ENCODE assay signal across 18 cellular contexts in genomic region chr9:10251490-10251889, GRCh38.
A peak's percentile ranks its signal among the peaks of the same experiment; 100 is the strongest.
DNase-seq lines count a peak whose midpoint lies in the region; TF ChIP-seq lines count a peak whose summit lies in the region.
"Had no signal": no experiment of that assay in that cellular context is flagged by ENCODE, and none has a peak within 500 bp of the region (broad histone marks: within the 10 kb centered on the region; RNA-seq: fewer than 3 reads in every experiment).

No MANE protein-coding gene starts in this region.

- DNase-seq in HT1080 (ENCODE audit: low read depth) (peak; percentile 49), adipocyte (ENCODE audit: low read depth) (peak; percentile 16), fibroblast of villous mesenchyme (ENCODE audit: low read depth) (peak; percentile 19), non-pigmented ciliary epithelial cell (ENCODE audit: low read depth) (peak; percentile 45), HEK293T (ENCODE audit: extremely low spot score) (no peak), SKM-1 (lab: John Stamatoyannopoulos, UW; ENCODE audit: unreplicated experiment) (no peak), cerebellum (ENCODE audit: low spot score) (no peak)
- DNase-seq: activated CD8-positive, alpha-beta memory T cell treated with anti-CD3 and anti-CD28 coated beads, Interleukin-2, amount 10 ng/mL, durations not matched to agents 7 days and 5 days; activated effector memory CD4-positive, alpha-beta T cell treated with anti-CD3 and anti-CD28 coated beads, Interleukin-2, amount 50 U/mL, for 16 hours; amniotic stem cell; EL; MV-4-11; NCI-H2081; NCI-H446 treated with DMSO at 0.1 percent for 48 hours; SIG-M5; T-helper 2 cell had no signal

- no peak for TF ChIP-seq CTCF in fibroblast of villous mesenchyme (IDR thresholded peaks at IDR 0.05; ENCODE audit: insufficient read depth, low read depth, low read length)

- H3K36me3 ChIP-seq in adipocyte (ENCODE audit: control insufficient read depth, insufficient read depth, low read length, severe bottlenecking), result no peaks in the 10 kb centered on the region
- H3K36me3 ChIP-seq: stomach had no signal

- CTCF ChIA-PET in HEK293T (lab: Yijun Ruan, JAX), result interaction anchor here (0.6 kb wide), 1 partner anchor 225 kb away, joined by 3 read pairs; no protein-coding TSS in a partner anchor

- peaks cover 4% of the 10 kb centered on the region for H3K4me1 ChIP-seq in adipocyte (ENCODE audit: control insufficient read depth, insufficient read depth, low read length)
- H3K4me1 ChIP-seq: stomach had no signal

- no peaks in the 10 kb centered on the region for H3K27me3 ChIP-seq in adipocyte (replicated peaks; ENCODE audit: control insufficient read depth, insufficient read depth, low read length)
- H3K27me3 ChIP-seq: stomach had no signal

- POLR2A ChIA-PET in HEK293T (lab: Yijun Ruan, JAX), result no interaction called here

- no peak overlapping the region for H3K9ac ChIP-seq in adipocyte (ENCODE audit: low read length)

- H3K4me3 ChIP-seq in adipocyte (ENCODE audit: low read length) (no peak overlapping the region), fibroblast of villous mesenchyme (ENCODE audit: low read depth, low read length) (no peak overlapping the region)
- H3K4me3 ChIP-seq: lung, stomach had no signal

- no peaks in the 10 kb centered on the region for H3K9me3 ChIP-seq in adipocyte (ENCODE audit: control insufficient read depth, low read length)
- H3K9me3 ChIP-seq: stomach had no signal

TF ChIP-seq in HEK293T, 16 proteins besides CTCF, POLR2A, EP300 and RAD21:
- TF ChIP-seq SUZ12 (IDR thresholded peaks at IDR 0.05), result no peak
- TF ChIP-seq SP1 (IDR thresholded peaks at IDR 0.05), result no peak
- TF ChIP-seq ELF4 (IDR thresholded peaks at IDR 0.05), result no peak
- TF ChIP-seq ARNT (IDR thresholded peaks at IDR 0.05), result no peak
- TF ChIP-seq L3MBTL2 (conservative IDR thresholded peaks at IDR 0.05), result no peak
- no peak for TF ChIP-seq CTBP1 (IDR thresholded peaks at IDR 0.05; ENCODE audit: borderline replicate concordance)
- no peak for TF ChIP-seq NFRKB (IDR thresholded peaks at IDR 0.05)

Comparison
In these comparisons a context has a peak if more than half of its experiments do, and no peak if none do; other contexts are left out.
1. DNase-seq: peak in HT1080 (single experiment), adipocyte (single experiment), fibroblast of villous mesenchyme (single experiment) and non-pigmented ciliary epithelial cell (single experiment); none in HEK293T (single experiment), SKM-1 (single experiment) and cerebellum (single experiment).